10 cellular contexts compared by ENCODE assay signal in genomic region chr7:129095258-129095657, GRCh38. TPM values are rescaled to one million over a fixed set of nuclear protein-coding genes. Genes with fewer than 3 reads are reported as not detected.
DNase-seq lines count a peak whose midpoint lies in the region; ATAC-seq and TF ChIP-seq lines count a peak whose summit lies in the region.
"Had no signal": no experiment of that assay in that cellular context is flagged by ENCODE, and none has a peak within 500 bp of the region (broad histone marks: within the 10 kb centered on the region; RNA-seq: fewer than 3 reads in every experiment).

No MANE protein-coding gene starts in this region.

- DNase-seq in GM06990 (ENCODE audit: extremely low read depth, insufficient read length) = peak; percentile 68
- DNase-seq in activated T-helper 1 cell treated with anti-CD3 and anti-CD28 coated beads, Interleukin-12 subunit alpha, Interleukin-12 subunit beta, Interleukin-2, Interleukin-4 antibody, amounts not matched to agents 30 ng/mL and 10 ng/mL and 1 ng/mL, durations not matched to agents 14 hours and 24 hours and 36 hours (ENCODE audit: low spot score) = peak; percentile 20
- no peak for DNase-seq in testis
- DNase-seq in MG63 = no peak
- DNase-seq in NCI-H69 (lab: John Stamatoyannopoulos, UW) = no peak
- no peak for DNase-seq in CD14-positive monocyte (ENCODE audit: low spot score)
- DNase-seq: SK-N-SH had no signal

- no peak overlapping the region for H3K27ac ChIP-seq in testis
- H3K27ac ChIP-seq: vagina had no signal

- H3K4me3 ChIP-seq in GM06990 (replicated peaks; ENCODE audit: low read depth, low read length) (no peak overlapping the region), testis (no peak overlapping the region), MG63 (no peak overlapping the region)
- H3K4me3 ChIP-seq: vagina had no signal

- no peaks in the 10 kb centered on the region for H3K36me3 Mint-ChIP-seq in activated T-helper 1 cell treated with anti-CD3 and anti-CD28 coated beads, Interleukin-12 subunit alpha, Interleukin-12 subunit beta, Interleukin-2, Interleukin-4 antibody, amounts not matched to agents 30 ng/mL and 10 ng/mL and 1 ng/mL, durations not matched to agents 14 hours and 24 hours and 36 hours (ENCODE audit: low read depth)
- H3K36me3 Mint-ChIP-seq in CD14-positive monocyte = no peaks in the 10 kb centered on the region

- H3K27me3 Mint-ChIP-seq in activated T-helper 1 cell treated with anti-CD3 and anti-CD28 coated beads, Interleukin-12 subunit alpha, Interleukin-12 subunit beta, Interleukin-2, Interleukin-4 antibody, amounts not matched to agents 30 ng/mL and 10 ng/mL and 1 ng/mL, durations not matched to agents 14 hours and 24 hours and 36 hours (ENCODE audit: insufficient read depth) = no peaks in the 10 kb centered on the region
- peaks cover 0 to 1% (median 0%) of the 10 kb centered on the region in 3 donors for H3K27me3 Mint-ChIP-seq in CD14-positive monocyte (ENCODE audit: low read depth in 3 of 3)

- TF ChIP-seq CTCF in GM06990 (IDR thresholded peaks at IDR 0.05; ENCODE audit: insufficient read depth, low read length, poor library complexity, severe bottlenecking) (no peak), testis (IDR thresholded peaks at IDR 0.05) (no peak), CD14-positive monocyte (IDR thresholded peaks at IDR 0.05) (no peak)

- no peaks in the 10 kb centered on the region for H3K9me3 Mint-ChIP-seq in activated T-helper 1 cell treated with anti-CD3 and anti-CD28 coated beads, Interleukin-12 subunit alpha, Interleukin-12 subunit beta, Interleukin-2, Interleukin-4 antibody, amounts not matched to agents 30 ng/mL and 10 ng/mL and 1 ng/mL, durations not matched to agents 14 hours and 24 hours and 36 hours
- no peaks in the 10 kb centered on the region for H3K9me3 Mint-ChIP-seq in CD14-positive monocyte

- peak overlapping the region; percentile 11 for H3K27ac Mint-ChIP-seq in activated T-helper 1 cell treated with anti-CD3 and anti-CD28 coated beads, Interleukin-12 subunit alpha, Interleukin-12 subunit beta, Interleukin-2, Interleukin-4 antibody, amounts not matched to agents 30 ng/mL and 10 ng/mL and 1 ng/mL, durations not matched to agents 14 hours and 24 hours and 36 hours
- peak overlapping the region in 3 of 7 donors; percentile 6 to 80 (median 46) for H3K27ac Mint-ChIP-seq in CD14-positive monocyte

- peak; percentile 76 for ATAC-seq in GM19328 (IDR thresholded peaks at IDR 0.05; ENCODE audit: unreplicated experiment)
- ATAC-seq in HG03097 (IDR thresholded peaks at IDR 0.05; ENCODE audit: low FRiP score, unreplicated experiment) = peak; percentile 72

- WGBS in testis, 2 donors = 72 to 74% methylated on average over 6 of the region's 6 CpGs

- H3K9me3 ChIP-seq in testis (no peaks in the 10 kb centered on the region), MG63 (no peaks in the 10 kb centered on the region)
- H3K9me3 ChIP-seq: SK-N-SH, vagina had no signal

- H3K4me3 Mint-ChIP-seq in activated T-helper 1 cell treated with anti-CD3 and anti-CD28 coated beads, Interleukin-12 subunit alpha, Interleukin-12 subunit beta, Interleukin-2, Interleukin-4 antibody, amounts not matched to agents 30 ng/mL and 10 ng/mL and 1 ng/mL, durations not matched to agents 14 hours and 24 hours and 36 hours = no peak overlapping the region
- H3K4me3 Mint-ChIP-seq in CD14-positive monocyte = peak overlapping the region in 1 of 2 donors; percentile 67

- H3K27me3 ChIP-seq in GM06990 (replicated peaks; ENCODE audit: control insufficient read depth, insufficient read depth, low read length) = no peaks in the 10 kb centered on the region
- H3K27me3 ChIP-seq in testis = no peaks in the 10 kb centered on the region
- no peaks in the 10 kb centered on the region for H3K27me3 ChIP-seq in MG63
- H3K27me3 ChIP-seq: vagina had no signal

- intact Hi-C loops in activated T-helper 1 cell treated with anti-CD3 and anti-CD28 coated beads, Interleukin-12 subunit alpha, Interleukin-12 subunit beta, Interleukin-2, Interleukin-4 antibody, amounts not matched to agents 30 ng/mL and 10 ng/mL and 1 ng/mL, durations not matched to agents 14 hours and 24 hours and 36 hours (cut with micrococcal nuclease) = no loop called here
- intact Hi-C loops in testis (cut with DNase I; ENCODE audit: low total_unique reads) (no loop called here), CD14-positive monocyte (cut with micrococcal nuclease) (loop anchor here in 1 of 2 donors (10.0 kb wide), 1 partner anchor 190 kb away; no protein-coding TSS in a partner anchor)

- H3K4me1 ChIP-seq in testis = no peaks in the 10 kb centered on the region
- H3K4me1 ChIP-seq: vagina had no signal

- H3K36me3 ChIP-seq in GM06990 (ENCODE audit: control insufficient read depth, insufficient read depth, low read length) = no peaks in the 10 kb centered on the region
- no peaks in the 10 kb centered on the region for H3K36me3 ChIP-seq in testis (ENCODE audit: low read depth, missing control alignments)
- H3K36me3 ChIP-seq in MG63 = no peaks in the 10 kb centered on the region
- H3K36me3 ChIP-seq: vagina had no signal

- H3K4me1 Mint-ChIP-seq in activated T-helper 1 cell treated with anti-CD3 and anti-CD28 coated beads, Interleukin-12 subunit alpha, Interleukin-12 subunit beta, Interleukin-2, Interleukin-4 antibody, amounts not matched to agents 30 ng/mL and 10 ng/mL and 1 ng/mL, durations not matched to agents 14 hours and 24 hours and 36 hours (ENCODE audit: low read depth) = peaks cover 21% of the 10 kb centered on the region
- peaks cover 32% of the 10 kb centered on the region for H3K4me1 Mint-ChIP-seq in CD14-positive monocyte

- TF ChIP-seq POLR2A in testis (IDR thresholded peaks at IDR 0.05) = no peak

RNA-seq across cellular contexts. Expression of gene TNPO3, which starts 40.3 kb away (rescaled TPM):
- 52.8 and 53.2 TPM in 2 replicates for total RNA-seq in activated T-helper 1 cell treated with anti-CD3 and anti-CD28 coated beads, Interleukin-12 subunit alpha, Interleukin-12 subunit beta, Interleukin-2, Interleukin-4 antibody, amounts not matched to agents 30 ng/mL and 10 ng/mL and 1 ng/mL, durations not matched to agents 14 hours and 24 hours and 36 hours
- 10 to 100 TPM; 52.5 to 55.5 TPM for total RNA-seq in testis
- polyA plus RNA-seq in testis (ENCODE audit: insufficient read depth, low read depth, low replicate concordance) = 62.8 TPM
- total RNA-seq in MG63 (2014; rRNA removed; shearing (Covaris generic); ENCODE audit: low replicate concordance) = 23.9 and 24.5 TPM in 2 replicates
- polyA plus RNA-seq in CD14-positive monocyte = 10 to 100 TPM; 17.0 to 23.8 TPM

RNA-seq across cellular contexts. Expression of gene TSPAN33, which starts 49.2 kb away (rescaled TPM):
- 9.5 and 9.8 TPM in 2 replicates for total RNA-seq in activated T-helper 1 cell treated with anti-CD3 and anti-CD28 coated beads, Interleukin-12 subunit alpha, Interleukin-12 subunit beta, Interleukin-2, Interleukin-4 antibody, amounts not matched to agents 30 ng/mL and 10 ng/mL and 1 ng/mL, durations not matched to agents 14 hours and 24 hours and 36 hours
- total RNA-seq in testis = 10 to 100 TPM; 25.7 to 35.7 TPM
- polyA plus RNA-seq in testis (ENCODE audit: insufficient read depth, low read depth, low replicate concordance) = 35.9 TPM
- total RNA-seq in MG63 (2014; rRNA removed; shearing (Covaris generic); ENCODE audit: low replicate concordance) = 3.4 and 7.0 TPM in 2 replicates
- 1 to 10 TPM; 2.9 to 4.4 TPM for polyA plus RNA-seq in CD14-positive monocyte

Comparison
In these comparisons a context has a peak if more than half of its experiments do, and no peak if none do; other contexts are left out.
1. DNase-seq: peak in GM06990 (single experiment) and activated T-helper 1 cell treated with anti-CD3 and anti-CD28 coated beads, Interleukin-12 subunit alpha, Interleukin-12 subunit beta, Interleukin-2, Interleukin-4 antibody, amounts not matched to agents 30 ng/mL and 10 ng/mL and 1 ng/mL, durations not matched to agents 14 hours and 24 hours and 36 hours (single experiment); none in testis (single experiment), MG63 (single experiment), NCI-H69 (single experiment) and CD14-positive monocyte (single experiment).